16 cellular contexts compared by ENCODE assay signal in the genomic region with DNA sequence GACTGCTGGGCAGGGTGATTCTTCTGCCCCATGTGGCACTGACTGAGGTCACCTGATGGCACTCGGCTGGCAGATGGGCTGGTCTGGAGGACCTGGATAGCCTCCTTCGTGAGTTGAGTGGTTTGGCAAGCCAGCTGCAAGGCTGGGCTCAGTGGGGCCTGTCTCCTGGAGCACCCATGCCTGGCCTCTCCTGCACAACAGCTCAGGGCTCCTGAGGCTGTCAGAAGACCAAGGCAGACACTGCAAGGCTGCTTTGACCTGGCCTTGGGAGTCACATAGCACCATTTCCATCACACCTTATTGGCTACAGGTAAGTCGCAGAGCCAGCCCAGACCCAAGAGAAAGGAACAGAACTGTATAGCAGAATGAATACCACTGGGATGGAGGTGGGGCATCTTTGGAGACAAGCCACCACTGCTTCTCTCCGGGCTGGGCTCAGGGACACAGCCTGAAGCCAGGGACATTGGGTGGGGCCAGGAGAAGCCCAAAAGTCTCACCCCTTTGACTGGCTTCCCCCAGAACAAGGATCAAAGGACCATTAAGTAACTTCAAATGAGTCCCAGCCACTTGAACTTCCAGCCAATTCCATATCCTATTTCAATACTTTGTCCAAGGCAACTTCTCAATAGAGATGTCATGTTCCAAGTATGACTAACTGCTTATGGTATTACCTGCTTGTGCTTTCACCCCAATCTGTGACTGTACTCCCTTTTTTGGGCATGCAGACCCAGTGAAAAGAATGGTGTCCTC.
DNase-seq lines count a peak whose midpoint lies in the region; ATAC-seq and TF ChIP-seq lines count a peak whose summit lies in the region.
"Had no signal": no experiment of that assay in that cellular context is flagged by ENCODE, and none has a peak within 500 bp of the region (broad histone marks: within the 10 kb centered on the region; RNA-seq: fewer than 3 reads in every experiment).

No MANE protein-coding gene starts in this region.

- no peaks in the 10 kb centered on the region for H3K36me3 ChIP-seq in upper lobe of left lung
- H3K36me3 ChIP-seq: cardiac muscle cell, HAP-1, tibial artery had no signal

- no peak overlapping the region for H3K27ac Mint-ChIP-seq in activated CD8-positive, alpha-beta T cell treated with anti-CD3 and anti-CD28 coated beads, Interleukin-2, amount 10 ng/mL, durations not matched to agents 7 days and 5 days
- no peak overlapping the region for H3K27ac Mint-ChIP-seq in activated CD8-positive, alpha-beta T cell treated with anti-CD3 and anti-CD28 coated beads for 36 hours
- no peak overlapping the region for H3K27ac Mint-ChIP-seq in activated B cell treated with CpG ODN at 0.5 μM for 24 hours
- H3K27ac Mint-ChIP-seq: activated T-helper 1 cell treated with anti-CD3 and anti-CD28 coated beads, Interleukin-12 subunit alpha, Interleukin-12 subunit beta, Interleukin-2, Interleukin-4 antibody, amounts not matched to agents 30 ng/mL and 10 ng/mL and 1 ng/mL, durations not matched to agents 14 hours and 24 hours and 36 hours had no signal

- no peaks in the 10 kb centered on the region for H3K4me1 Mint-ChIP-seq in activated CD8-positive, alpha-beta T cell treated with anti-CD3 and anti-CD28 coated beads, Interleukin-2, amount 10 ng/mL, durations not matched to agents 7 days and 5 days (ENCODE audit: low read depth)
- H3K4me1 Mint-ChIP-seq in activated CD8-positive, alpha-beta T cell treated with anti-CD3 and anti-CD28 coated beads for 36 hours (ENCODE audit: low read depth), result no peaks in the 10 kb centered on the region
- H3K4me1 Mint-ChIP-seq in activated B cell treated with CpG ODN at 0.5 μM for 24 hours, result peaks cover 2% of the 10 kb centered on the region

- 66 to 79% methylated on average over 2 to 4 of the region's 4 CpGs for WGBS in upper lobe of left lung, 2 donors

- H3K36me3 Mint-ChIP-seq in activated CD8-positive, alpha-beta T cell treated with anti-CD3 and anti-CD28 coated beads, Interleukin-2, amount 10 ng/mL, durations not matched to agents 7 days and 5 days (ENCODE audit: low read depth), result peaks cover under 1% of the 10 kb centered on the region
- peaks cover under 1% of the 10 kb centered on the region for H3K36me3 Mint-ChIP-seq in activated CD8-positive, alpha-beta T cell treated with anti-CD3 and anti-CD28 coated beads for 36 hours (ENCODE audit: low read depth)
- peaks cover 7% of the 10 kb centered on the region for H3K36me3 Mint-ChIP-seq in activated B cell treated with CpG ODN at 0.5 μM for 24 hours (ENCODE audit: low read depth)

- H3K9me3 Mint-ChIP-seq in activated CD8-positive, alpha-beta T cell treated with anti-CD3 and anti-CD28 coated beads, Interleukin-2, amount 10 ng/mL, durations not matched to agents 7 days and 5 days (ENCODE audit: insufficient read depth), result no peaks in the 10 kb centered on the region
- no peaks in the 10 kb centered on the region for H3K9me3 Mint-ChIP-seq in activated CD8-positive, alpha-beta T cell treated with anti-CD3 and anti-CD28 coated beads for 36 hours
- no peaks in the 10 kb centered on the region for H3K9me3 Mint-ChIP-seq in activated B cell treated with CpG ODN at 0.5 μM for 24 hours
- H3K9me3 Mint-ChIP-seq: activated T-helper 1 cell treated with anti-CD3 and anti-CD28 coated beads, Interleukin-12 subunit alpha, Interleukin-12 subunit beta, Interleukin-2, Interleukin-4 antibody, amounts not matched to agents 30 ng/mL and 10 ng/mL and 1 ng/mL, durations not matched to agents 14 hours and 24 hours and 36 hours; immature natural killer cell had no signal

- CTCF ChIA-PET in activated CD8-positive, alpha-beta T cell treated with anti-CD3 and anti-CD28 coated beads, Interleukin-2, amount 10 ng/mL, durations not matched to agents 7 days and 5 days (lab: Charles Lee), result no interaction called here
- CTCF ChIA-PET in activated CD8-positive, alpha-beta T cell treated with anti-CD3 and anti-CD28 coated beads for 36 hours (lab: Charles Lee), result no interaction called here
- CTCF ChIA-PET in activated B cell treated with CpG ODN at 0.5 μM for 24 hours (lab: Charles Lee), result no interaction called here

- TF ChIP-seq POLR2A in upper lobe of left lung (IDR thresholded peaks at IDR 0.05), result no peak

- no peak overlapping the region for H3K27ac ChIP-seq in upper lobe of left lung
- H3K27ac ChIP-seq: cardiac muscle cell, tibial artery had no signal

- intact Hi-C loops in activated CD8-positive, alpha-beta T cell treated with anti-CD3 and anti-CD28 coated beads for 36 hours (cut with micrococcal nuclease), result no loop called here
- intact Hi-C loops in activated B cell treated with CpG ODN at 0.5 μM for 24 hours (cut with micrococcal nuclease), result loop anchor here (5.0 kb wide), 1 partner anchor 39 kb away; no protein-coding TSS in a partner anchor

- no peak for TF ChIP-seq EP300 in upper lobe of left lung (IDR thresholded peaks at IDR 0.05)

- peak; percentile 27 for ATAC-seq in activated CD8-positive, alpha-beta T cell treated with anti-CD3 and anti-CD28 coated beads, Interleukin-2, amount 10 ng/mL, durations not matched to agents 7 days and 5 days
- no peak for ATAC-seq in activated CD8-positive, alpha-beta T cell treated with anti-CD3 and anti-CD28 coated beads for 36 hours
- ATAC-seq in activated B cell treated with CpG ODN at 0.5 μM for 24 hours (ENCODE audit: low read depth), result peak; percentile 25
- ATAC-seq in upper lobe of left lung (ENCODE audit: low FRiP score in 2 of 2), result peak; percentile 51
- no peak for ATAC-seq in HG02884 (IDR thresholded peaks at IDR 0.05; ENCODE audit: unreplicated experiment)
- no peak for ATAC-seq in HG02642 (IDR thresholded peaks at IDR 0.05; ENCODE audit: poor library complexity, unreplicated experiment)

- H3K4me3 Mint-ChIP-seq in activated CD8-positive, alpha-beta T cell treated with anti-CD3 and anti-CD28 coated beads, Interleukin-2, amount 10 ng/mL, durations not matched to agents 7 days and 5 days, result no peak overlapping the region
- no peak overlapping the region for H3K4me3 Mint-ChIP-seq in activated CD8-positive, alpha-beta T cell treated with anti-CD3 and anti-CD28 coated beads for 36 hours
- H3K4me3 Mint-ChIP-seq in activated B cell treated with CpG ODN at 0.5 μM for 24 hours, result no peak overlapping the region
- H3K4me3 Mint-ChIP-seq: activated T-helper 1 cell treated with anti-CD3 and anti-CD28 coated beads, Interleukin-12 subunit alpha, Interleukin-12 subunit beta, Interleukin-2, Interleukin-4 antibody, amounts not matched to agents 30 ng/mL and 10 ng/mL and 1 ng/mL, durations not matched to agents 14 hours and 24 hours and 36 hours; immature natural killer cell had no signal

- no peaks in the 10 kb centered on the region for H3K27me3 Mint-ChIP-seq in activated CD8-positive, alpha-beta T cell treated with anti-CD3 and anti-CD28 coated beads, Interleukin-2, amount 10 ng/mL, durations not matched to agents 7 days and 5 days (ENCODE audit: low read depth)
- no peaks in the 10 kb centered on the region for H3K27me3 Mint-ChIP-seq in activated CD8-positive, alpha-beta T cell treated with anti-CD3 and anti-CD28 coated beads for 36 hours
- H3K27me3 Mint-ChIP-seq in activated B cell treated with CpG ODN at 0.5 μM for 24 hours, result no peaks in the 10 kb centered on the region

- no peak for DNase-seq in activated CD8-positive, alpha-beta T cell treated with anti-CD3 and anti-CD28 coated beads, Interleukin-2, amount 10 ng/mL, durations not matched to agents 7 days and 5 days
- no peak for DNase-seq in activated CD8-positive, alpha-beta T cell treated with anti-CD3 and anti-CD28 coated beads for 36 hours
- no peak for DNase-seq in activated B cell treated with CpG ODN at 0.5 μM for 24 hours
- DNase-seq in fibroblast of pulmonary artery (ENCODE audit: low read depth), result peak; percentile 80
- DNase-seq in upper lobe of left lung, result no peak
- no peak for DNase-seq in pons (ENCODE audit: low spot score)
- DNase-seq: activated CD4-positive, CD25-positive, alpha-beta regulatory T cell; immature natural killer cell; Karpas-422; SIG-M5; tibial artery had no signal

- no peaks in the 10 kb centered on the region for H3K9me3 ChIP-seq in upper lobe of left lung
- H3K9me3 ChIP-seq: HAP-1, tibial artery had no signal

- no peaks in the 10 kb centered on the region for H3K27me3 ChIP-seq in upper lobe of left lung
- H3K27me3 ChIP-seq: cardiac muscle cell, tibial artery had no signal

- POLR2A ChIA-PET in activated CD8-positive, alpha-beta T cell treated with anti-CD3 and anti-CD28 coated beads, Interleukin-2, amount 10 ng/mL, durations not matched to agents 7 days and 5 days (lab: Charles Lee), result no interaction called here
- POLR2A ChIA-PET in activated CD8-positive, alpha-beta T cell treated with anti-CD3 and anti-CD28 coated beads for 36 hours (lab: Charles Lee), result no interaction called here
- POLR2A ChIA-PET in activated B cell treated with CpG ODN at 0.5 μM for 24 hours (lab: Charles Lee), result no interaction called here

- H3K4me3 ChIP-seq in fibroblast of pulmonary artery (replicated peaks; ENCODE audit: low read depth, low read length), result no peak overlapping the region
- no peak overlapping the region for H3K4me3 ChIP-seq in upper lobe of left lung
- H3K4me3 ChIP-seq: cardiac muscle cell, HAP-1, tibial artery had no signal

- no peak for TF ChIP-seq CTCF in activated CD8-positive, alpha-beta T cell treated with anti-CD3 and anti-CD28 coated beads for 36 hours (IDR thresholded peaks at IDR 0.05)
- no peak for TF ChIP-seq CTCF in activated B cell treated with CpG ODN at 0.5 μM for 24 hours (IDR thresholded peaks at IDR 0.05)
- no peak for TF ChIP-seq CTCF in fibroblast of pulmonary artery (IDR thresholded peaks at IDR 0.05; ENCODE audit: low read length, missing control alignments)
- no peak for TF ChIP-seq CTCF in upper lobe of left lung (IDR thresholded peaks at IDR 0.05)

- H3K4me1 ChIP-seq in upper lobe of left lung, result peaks cover 0 to 9% (median 0%) of the 10 kb centered on the region in 4 donors
- H3K4me1 ChIP-seq: HAP-1 had no signal

Comparison
In these comparisons a context has a peak if more than half of its experiments do, and no peak if none do; other contexts are left out.
1. ATAC-seq: peak in activated CD8-positive, alpha-beta T cell treated with anti-CD3 and anti-CD28 coated beads, Interleukin-2, amount 10 ng/mL, durations not matched to agents 7 days and 5 days (single experiment), activated B cell treated with CpG ODN at 0.5 μM for 24 hours (single experiment) and upper lobe of left lung (2 of 2); none in activated CD8-positive, alpha-beta T cell treated with anti-CD3 and anti-CD28 coated beads for 36 hours (single experiment), HG02884 (single experiment) and HG02642 (single experiment).